Comparison of ENCODE assay signal across 19 cellular contexts in the genomic region with DNA sequence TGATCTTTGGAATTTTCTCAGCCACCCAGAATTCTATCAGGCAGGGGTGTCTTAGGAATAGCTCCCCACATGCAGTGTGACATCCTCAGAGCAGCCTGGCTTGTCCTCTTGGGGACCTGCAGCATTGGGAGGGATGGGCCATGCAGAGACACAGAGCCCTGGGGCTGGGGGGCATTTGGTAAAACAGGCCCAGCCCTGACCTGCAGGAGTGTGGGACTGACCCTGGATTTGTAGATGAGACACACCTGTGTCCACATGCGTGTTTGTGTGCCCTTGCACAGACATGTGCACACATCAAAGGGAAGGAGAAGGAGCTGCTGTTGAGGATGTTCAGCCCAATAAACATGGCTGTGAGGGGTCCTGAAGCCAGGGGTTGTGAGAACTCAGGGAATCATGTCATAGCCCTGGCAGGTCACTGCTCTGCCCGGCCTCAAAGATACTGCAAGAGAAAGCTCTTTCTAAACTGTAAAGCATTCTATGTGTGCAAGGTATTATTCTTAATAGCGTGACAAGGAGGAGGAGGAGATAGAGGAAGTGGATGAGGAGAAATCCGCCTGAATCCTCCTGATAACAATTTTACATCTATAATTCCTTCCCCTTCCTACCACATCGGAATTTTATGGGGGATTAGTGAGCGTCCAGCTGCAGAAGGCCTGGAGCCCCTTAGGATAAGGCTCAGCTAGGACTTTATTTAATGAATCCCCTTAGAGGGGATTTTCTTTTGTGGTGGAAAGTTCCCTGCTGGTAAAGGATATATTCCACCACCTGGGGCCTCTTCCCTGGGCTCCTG.
"Had no signal": no experiment of that assay in that cellular context is flagged by ENCODE, and none has a peak within 500 bp of the region (broad histone marks: within the 10 kb centered on the region; RNA-seq: fewer than 3 reads in every experiment).

No MANE protein-coding gene starts in this region.

- H3K27me3 ChIP-seq: foreskin keratinocyte, right atrium auricular region had no signal

- H3K9me3 ChIP-seq: right atrium auricular region had no signal

- H3K27me3 Mint-ChIP-seq: activated CD4-positive, alpha-beta T cell treated with anti-CD3 and anti-CD28 coated beads for 36 hours; activated naive CD8-positive, alpha-beta T cell treated with anti-CD3 and anti-CD28 coated beads for 36 hours had no signal

- DNase-seq: activated CD4-positive, alpha-beta T cell treated with anti-CD3 and anti-CD28 coated beads for 36 hours; activated CD4-positive, alpha-beta T cell treated with anti-CD3 and anti-CD28 coated beads, Interleukin-2, amount 50 U/mL, for 48 hours; activated naive CD8-positive, alpha-beta T cell treated with anti-CD3 and anti-CD28 coated beads for 36 hours; amniotic stem cell; foreskin keratinocyte; glutamatergic neuron; hypothalamus; stimulated activated CD4-positive, alpha-beta T cell treated with anti-CD3 and anti-CD28 coated beads, Interleukin-12 subunit alpha, Interleukin-12 subunit beta, amount 100 ng/mL, for 4 hours; stimulated activated CD4-positive, alpha-beta T cell treated with anti-CD3 and anti-CD28 coated beads, Interleukin-2, amount 100 ng/mL, for 24 hours; stimulated activated naive CD8-positive, alpha-beta T cell treated with anti-CD3 and anti-CD28 coated beads, Interleukin-15, amount 100 ng/mL, for 72 hours; trophoblast cell had no signal

- H3K4me3 Mint-ChIP-seq: activated CD4-positive, alpha-beta T cell treated with anti-CD3 and anti-CD28 coated beads for 36 hours; activated naive CD8-positive, alpha-beta T cell treated with anti-CD3 and anti-CD28 coated beads for 36 hours; activated T-helper 1 cell treated with anti-CD3 and anti-CD28 coated beads, Interleukin-12 subunit alpha, Interleukin-12 subunit beta, Interleukin-2, Interleukin-4 antibody, amounts not matched to agents 30 ng/mL and 10 ng/mL and 1 ng/mL, durations not matched to agents 14 hours and 24 hours and 36 hours; mesothelial cell of epicardium; nephron; stimulated activated naive CD8-positive, alpha-beta T cell treated with anti-CD3 and anti-CD28 coated beads, Interleukin-15, amount 100 ng/mL, for 72 hours had no signal

- H3K27ac Mint-ChIP-seq: activated CD4-positive, alpha-beta T cell treated with anti-CD3 and anti-CD28 coated beads for 36 hours; activated naive CD8-positive, alpha-beta T cell treated with anti-CD3 and anti-CD28 coated beads for 36 hours; activated T-helper 1 cell treated with anti-CD3 and anti-CD28 coated beads, Interleukin-12 subunit alpha, Interleukin-12 subunit beta, Interleukin-2, Interleukin-4 antibody, amounts not matched to agents 30 ng/mL and 10 ng/mL and 1 ng/mL, durations not matched to agents 14 hours and 24 hours and 36 hours; mesothelial cell of epicardium; nephron; progenitor cell of endocrine pancreas; stimulated activated naive CD8-positive, alpha-beta T cell treated with anti-CD3 and anti-CD28 coated beads, Interleukin-15, amount 100 ng/mL, for 72 hours had no signal

- ATAC-seq: activated CD4-positive, alpha-beta T cell treated with anti-CD3 and anti-CD28 coated beads for 36 hours; foreskin keratinocyte had no signal

- H3K36me3 ChIP-seq: right atrium auricular region had no signal

- H3K4me1 ChIP-seq: foreskin keratinocyte, right atrium auricular region had no signal

- H3K4me3 ChIP-seq: lung, right atrium auricular region had no signal

- H3K9me3 Mint-ChIP-seq: activated naive CD8-positive, alpha-beta T cell treated with anti-CD3 and anti-CD28 coated beads for 36 hours; activated T-helper 1 cell treated with anti-CD3 and anti-CD28 coated beads, Interleukin-12 subunit alpha, Interleukin-12 subunit beta, Interleukin-2, Interleukin-4 antibody, amounts not matched to agents 30 ng/mL and 10 ng/mL and 1 ng/mL, durations not matched to agents 14 hours and 24 hours and 36 hours; mesothelial cell of epicardium; nephron; stimulated activated naive CD8-positive, alpha-beta T cell treated with anti-CD3 and anti-CD28 coated beads, Interleukin-15, amount 100 ng/mL, for 72 hours had no signal

- H3K27ac ChIP-seq: epithelial cell of prostate, foreskin keratinocyte, right atrium auricular region, VCaP had no signal

- H3K4me1 Mint-ChIP-seq: activated CD4-positive, alpha-beta T cell treated with anti-CD3 and anti-CD28 coated beads for 36 hours; activated naive CD8-positive, alpha-beta T cell treated with anti-CD3 and anti-CD28 coated beads for 36 hours; mesothelial cell of epicardium; stimulated activated naive CD8-positive, alpha-beta T cell treated with anti-CD3 and anti-CD28 coated beads, Interleukin-15, amount 100 ng/mL, for 72 hours had no signal

- H3K36me3 Mint-ChIP-seq: activated naive CD8-positive, alpha-beta T cell treated with anti-CD3 and anti-CD28 coated beads for 36 hours; mesothelial cell of epicardium had no signal
